In genomic region chr1:205321109-205321958, GRCh38 we compare ENCODE assay signal across 7 cellular contexts. TPM values are rescaled to one million over a fixed set of nuclear protein-coding genes. Genes with fewer than 3 reads are reported as not detected.
DNase-seq lines count a peak whose midpoint lies in the region; ATAC-seq, FAIRE-seq and TF ChIP-seq lines count a peak whose summit lies in the region.

TSS of gene NUAK2 (minus strand) at chr1:205321745. CDS start at chr1:205321628, 117 bp downstream.

- peak within 1 kb of the TSS; percentile 69 for H3K4me2 ChIP-seq in GM12878 (ENCODE audit: control insufficient read depth, insufficient read depth)

- intact Hi-C loops in GM12878 (cut with micrococcal nuclease; ENCODE audit: unreplicated experiment), result loop anchor here (2.0 kb wide), 1 partner anchor 37 kb away; no protein-coding TSS in a partner anchor
- intact Hi-C loops in uterus (cut with DNase I; ENCODE audit: low total_unique reads), result no loop called here

- H3K9me3 ChIP-seq in GM12878 (replicated peaks; ENCODE audit: control insufficient read depth, insufficient read depth, low read length) (no peaks in the 10 kb centered on the region; the same call in 2 of the 3 replicates), uterus (no peaks in the 10 kb centered on the region)

- no peaks in the 10 kb centered on the region for H3K36me3 ChIP-seq in GM12878 (ENCODE audit: control insufficient read depth in 2 of 2, insufficient read depth in 2 of 2, low read length in 1 of 2)
- no peaks in the 10 kb centered on the region for H3K36me3 ChIP-seq in rectal smooth muscle tissue (ENCODE audit: control insufficient read depth, insufficient read depth, low read length)
- no peaks in the 10 kb centered on the region for H3K36me3 ChIP-seq in uterus

- TF ChIP-seq RAD21 in GM12878 (IDR thresholded peaks at IDR 0.05; ENCODE audit: insufficient read depth, low read depth, low read length), result peak; percentile 9; the same call in 1 of the 2 replicates

- peak within 1 kb of the TSS; percentile 36; the same call in 1 of the 2 replicates for H3K4me3 ChIP-seq in GM12878
- H3K4me3 ChIP-seq in rectal smooth muscle tissue (ENCODE audit: low read length), result peak within 1 kb of the TSS; percentile 90
- H3K4me3 ChIP-seq in uterus, result peak within 1 kb of the TSS; percentile 51 to 53

- peaks cover 0 to 8% of the 10 kb centered on the region in 2 experiments; a peak in 3 of 4 replicates for H3K27me3 ChIP-seq in GM12878 (replicated peaks in 1 of 2; ENCODE audit: control insufficient read depth in 2 of 2, insufficient read depth in 2 of 2, low read length in 1 of 2)
- no peaks in the 10 kb centered on the region for H3K27me3 ChIP-seq in rectal smooth muscle tissue (ENCODE audit: control insufficient read depth, insufficient read depth, low read length)
- no peaks in the 10 kb centered on the region for H3K27me3 ChIP-seq in uterus

- no peaks in the 10 kb centered on the region; the same call in 1 of the 2 replicates for H4K20me1 ChIP-seq in GM12878 (ENCODE audit: control insufficient read depth, insufficient read depth)

- ATAC-seq in GM19035 (IDR thresholded peaks at IDR 0.05; ENCODE audit: unreplicated experiment), result peak; percentile 67
- ATAC-seq in GM12878, result peak; percentile 85

- peak; percentile 44; the same call in 1 of the 2 replicates for TF ChIP-seq POLR2A in GM12878 (IDR thresholded peaks at IDR 0.05; ENCODE audit: low read depth, low read length)
- peak; percentile 69 to 75 for TF ChIP-seq POLR2A in uterus (IDR thresholded peaks at IDR 0.05)

- in situ Hi-C loops in GM12878 (cut with MboI), result loop anchor here (5.0 kb wide), 1 partner anchor 39 kb away; no protein-coding TSS in a partner anchor

- RAD21 ChIA-PET in GM12878 (lab: Charles Lee; ENCODE audit: unreplicated experiment), result interaction anchor here (0.9 to 23.9 kb wide), 9 partner anchors 8 to 203 kb away, joined by 3 to 892 read pairs (median 5); no protein-coding TSS in a partner anchor

- peak in 1 of 3 experiments; percentile 21; a peak in 1 of 6 replicates for TF ChIP-seq CTCF in GM12878 (IDR thresholded peaks at IDR 0.05 in 2 of 3, conservative IDR thresholded peaks at IDR 0.05 in 1 of 3; ENCODE audit: control insufficient read depth in 2 of 3, extremely low read depth in 1 of 3, insufficient read depth in 1 of 3, low read depth in 3 of 3, low read length in 3 of 3)
- TF ChIP-seq CTCF in uterus (IDR thresholded peaks at IDR 0.05), result peak in 3 of 4 experiments; percentile 23 to 51 (median 25)

- 0 out of 2 replicates have a peak within 1 kb of the TSS, but pooled peaks have one; percentile 28 for H3K9ac ChIP-seq in GM12878 (ENCODE audit: control insufficient read depth, insufficient read depth, low read length)
- H3K9ac ChIP-seq in rectal smooth muscle tissue (ENCODE audit: low read length), result peak within 1 kb of the TSS; percentile 80

- DNase-seq in NCI-H187 treated with DMSO at 0.1 percent for 48 hours (lab: John Stamatoyannopoulos, UW) (peak; percentile 90), GM12878 (ENCODE audit: low read depth, low spot score) (no peak), hippocampal formation (lab: John Stamatoyannopoulos, UW) (peak; percentile 85 to 89), uterus (peak; percentile 72 to 85)

- H3K4me1 ChIP-seq in GM12878 (ENCODE audit: control insufficient read depth, insufficient read depth, low read length), result peaks cover 13% of the 10 kb centered on the region
- peaks cover 3% of the 10 kb centered on the region for H3K4me1 ChIP-seq in rectal smooth muscle tissue (ENCODE audit: control insufficient read depth, insufficient read depth, low read length)
- no peaks in the 10 kb centered on the region for H3K4me1 ChIP-seq in uterus

- H3K27ac ChIP-seq in GM12878 (ENCODE audit: control insufficient read depth, insufficient read depth), result no peak within 1 kb of the TSS
- H3K27ac ChIP-seq in rectal smooth muscle tissue (ENCODE audit: low read depth, low read length), result peak within 1 kb of the TSS; percentile 32
- H3K27ac ChIP-seq in uterus, result peak within 1 kb of the TSS; percentile 47 to 61

- CTCF ChIA-PET in GM12878 (lab: Yijun Ruan, JAX), result interaction anchor here (1.0 to 59.5 kb wide), 5 partner anchors 10 to 91 kb away, joined by 3 to 2333 read pairs (median 3); no protein-coding TSS in a partner anchor

- FAIRE-seq in TTC549 (lab: Jason Lieb, UNC) (peak; percentile 93), GM12878 (lab: Jason Lieb, UNC) (no peak)

- H2AFZ ChIP-seq in GM12878 (ENCODE audit: control insufficient read depth, low read depth, low read length), result peak within 1 kb of the TSS; percentile 26

- WGBS in GM12878 (ENCODE audit: insufficient coverage, insufficient replicate concordance, low lambda C conversion rate, missing lambda C conversion rate), result 9% methylated on average over 78 of the region's 79 CpGs

- no TSS peak for BruUV-seq in GM12878 (replicated peaks; lab: Mats Ljungman, UMichigan)

- SMC1A ChIA-PET in GM12878 (lab: Charles Lee; ENCODE audit: uncharacterized antibody, unreplicated experiment), result interaction anchor here (0.9 to 35.1 kb wide), 6 partner anchors 11 to 164 kb away, joined by 3 to 1445 read pairs (median 4); partner anchors contain the start of gene TMCC2

- no peaks in the 10 kb centered on the region for H3K79me2 ChIP-seq in GM12878 (ENCODE audit: control insufficient read depth, insufficient read depth, low read length)

- no peak for TF ChIP-seq EP300 in GM12878 (IDR thresholded peaks at IDR 0.05; ENCODE audit: borderline replicate concordance in 1 of 2, control insufficient read depth in 1 of 2, low read depth in 2 of 2, low read length in 2 of 2)

- POLR2A ChIA-PET in GM12878 (lab: Charles Lee), result interaction anchor here (0.6 to 8.0 kb wide), 8 partner anchors 11 to 400 kb away, joined by 4 to 91 read pairs (median 11); no protein-coding TSS in a partner anchor

TF ChIP-seq in GM12878, 131 proteins besides CTCF, POLR2A, EP300 and RAD21 (continues in another document):
- TF ChIP-seq RFX5 (IDR thresholded peaks at IDR 0.05; ENCODE audit: low read depth, low read length) (0 out of 2 replicates have a peak, but pooled peaks have one; percentile 43), STAT1 (conservative IDR thresholded peaks at IDR 0.05) (no peak), DPF2 (IDR thresholded peaks at IDR 0.05) (no peak), FOXM1 (IDR thresholded peaks at IDR 0.05; ENCODE audit: low read depth, low read length) (no peak), MYC (IDR thresholded peaks at IDR 0.05; ENCODE audit: insufficient read depth, insufficient read length, insufficient replicate concordance, low read length, severe bottlenecking) (no peak), ZBTB11 (CRISPR knock-in tag; IDR thresholded peaks at IDR 0.05) (no peak), TCF3 (IDR thresholded peaks at IDR 0.05; ENCODE audit: borderline replicate concordance, insufficient read depth, low read depth, low read length) (no peak), JUNB (IDR thresholded peaks at IDR 0.05) (no peak), ZNF24 (IDR thresholded peaks at IDR 0.05) (0 out of 2 replicates have a peak, but pooled peaks have one; percentile 3)

RNA-seq across cellular contexts. Expression of gene NUAK2, which starts in this region (rescaled TPM):
- total RNA-seq in GM12878 (2013; cell fraction: nucleolus; rRNA removed), result 16.3 and 17.6 TPM in 2 replicates
- total RNA-seq in GM12878 (2014; rRNA removed) (1.6 and 2.0 TPM in 2 replicates), GM12878 (2014; rRNA removed; fragmentation: Illumina TruSeq; extraction: Trizol) (0.83 and 1.2 TPM in 2 replicates), GM12878 (2021) (3.0 TPM in 2 replicates), uterus (1 to 10 TPM in 2 of 4 donors, under 1 TPM in 1, not detected in 1; 0.73 to 2.0 (median 1.5) TPM)
- 0.26 TPM for polyA plus RNA-seq in GM12878 (2011; ENCODE audit: low read depth)
- polyA plus RNA-seq in GM12878 (2011; rRNA removed) (1.4 and 2.0 TPM in 2 replicates), GM12878 (2014; fragmentation: Illumina TruSeq; extraction: Trizol) (0.81 and 1.2 TPM in 2 replicates), GM12878 (2014; fragmentation: Nextera tagmentation; extraction: Ambion mirVana) (under 1 TPM; 0.27 to 0.31 TPM), GM12878 (2014; rRNA removed) (1.1 and 1.4 TPM in 2 replicates), GM12878 (2016; fragmentation: Nextera tagmentation; extraction: Ambion mirVana) (1 to 10 TPM in 1 of 2 experiments, under 1 TPM in 1; 0.87 to 1.3 TPM)
- polyA plus RNA-seq in GM12878 (2011; cell fraction: cytosol; rRNA removed), result 1.7 and 2.1 TPM in 2 replicates
- 3.5 and 3.8 TPM in 2 replicates for polyA plus RNA-seq in GM12878 (2011; cell fraction: nucleus; rRNA removed)
- 0.47 and 0.66 TPM in 2 replicates for polyA plus RNA-seq in GM12878 (2012)
- 2.3 and 3.9 TPM in 2 replicates for polyA minus RNA-seq in GM12878 (2011; rRNA and poly(A)+ RNA removed)
- polyA minus RNA-seq in GM12878 (2011; cell fraction: cytosol; rRNA and poly(A)+ RNA removed), result 2.6 and 2.9 TPM in 2 replicates
- 2.5 and 3.7 TPM in 2 replicates for polyA minus RNA-seq in GM12878 (2011; cell fraction: nucleus; rRNA and poly(A)+ RNA removed)

Comparison
In these comparisons a context has a peak if more than half of its experiments do, and no peak if none do; other contexts are left out.
1. H3K4me3 ChIP-seq: peak in every context shown above with its lines; median percentile 90 in rectal smooth muscle tissue; 52 in uterus; 36 in GM12878.